ENCODE assay signal across 8 cellular contexts in genomic region chr6:31736026-31736767, GRCh38. TPM values are rescaled to one million over a fixed set of nuclear protein-coding genes. Genes with fewer than 3 reads are reported as not detected.
A peak's percentile ranks its signal among the peaks of the same experiment; 100 is the strongest.
DNase-seq lines count a peak whose midpoint lies in the region; ATAC-seq and TF ChIP-seq lines count a peak whose summit lies in the region.

Gene CLIC1, minus strand, starts transcription at chr6:31736530. Its CDS starts 230 bp downstream, at chr6:31736300.

- peaks cover 0 to 42% (median 5%) of the 10 kb centered on the region in 4 donors for H3K4me1 ChIP-seq in right lobe of liver

- TF ChIP-seq CTCF in right lobe of liver (IDR thresholded peaks at IDR 0.05) = no peak

- ATAC-seq in HG02642 (IDR thresholded peaks at IDR 0.05; ENCODE audit: poor library complexity, unreplicated experiment) = peak; percentile 24
- ATAC-seq in right lobe of liver = peak; percentile 42 to 61 (median 54)
- no peak for ATAC-seq in HG03025 (IDR thresholded peaks at IDR 0.05; ENCODE audit: low FRiP score, unreplicated experiment)

- H3K27ac ChIP-seq in right lobe of liver = peak within 1 kb of the TSS; percentile 87 to 97 (median 93)

- DNase-seq in COLO829 (ENCODE audit: low spot score) (peak; percentile 87), NCI-H748 treated with DMSO at 0.1 percent for 48 hours (lab: John Stamatoyannopoulos, UW) (peak; percentile 81), dermis blood vessel endothelial cell (peak; percentile 83), right lobe of liver (peak; percentile 85 to 89 (median 88))
- peak; percentile 72 for DNase-seq in activated CD4-positive, alpha-beta T cell treated with anti-CD3 and anti-CD28 coated beads, Interleukin-2, amount 50 U/mL, for 4 hours
- peak in 2 of 3 experiments; percentile 63 to 87 for DNase-seq in stimulated activated CD4-positive, alpha-beta T cell treated with anti-CD3 and anti-CD28 coated beads, TNF-alpha, amount 100 ng/mL, for 24 hours (ENCODE audit: low read depth in 3 of 3)

- H3K27me3 ChIP-seq in right lobe of liver = no peaks in the 10 kb centered on the region

- peak; percentile 90 for TF ChIP-seq POLR2A in right lobe of liver (IDR thresholded peaks at IDR 0.05)

- peaks cover 8 to 29% (median 15%) of the 10 kb centered on the region in 4 donors for H3K36me3 ChIP-seq in right lobe of liver

- WGBS in right lobe of liver (ENCODE audit: insufficient coverage, low coverage, low lambda C conversion rate, missing lambda C conversion rate) = 0% methylated on average over 12 of the region's 24 CpGs

- no peaks in the 10 kb centered on the region for H3K9me3 ChIP-seq in right lobe of liver

- peak within 1 kb of the TSS; percentile 58 to 74 (median 71) for H3K4me3 ChIP-seq in right lobe of liver

- intact Hi-C loops in right lobe of liver (cut with DNase I) = no loop called here

RNA-seq across cellular contexts. Expression of gene CLIC1, which starts in this region (rescaled TPM):
- 543 and 615 TPM in 2 replicates for total RNA-seq in dermis blood vessel endothelial cell
- total RNA-seq in right lobe of liver = 100 to 1,000 TPM in 1 of 6 experiments, 10 to 100 TPM in 5; 36.7 to 123 (median 62.0) TPM
